Comparison of ENCODE assay signal across 17 cellular contexts in genomic region chrX:145881175-145881867, GRCh38.
A peak's percentile ranks its signal among the peaks of the same experiment; 100 is the strongest.
DNase-seq lines count a peak whose midpoint lies in the region; ATAC-seq, FAIRE-seq and TF ChIP-seq lines count a peak whose summit lies in the region.
"Had no signal": no experiment of that assay in that cellular context is flagged by ENCODE, and none has a peak within 500 bp of the region (broad histone marks: within the 10 kb centered on the region; RNA-seq: fewer than 3 reads in every experiment).

No MANE protein-coding gene starts in this region.

- H4K91ac ChIP-seq in H1 (replicated peaks; ENCODE audit: insufficient read length, low read length): no peak overlapping the region

- no peaks in the 10 kb centered on the region for H3K4me1 Mint-ChIP-seq in neural progenitor cell
- H3K4me1 Mint-ChIP-seq in stimulated activated naive CD8-positive, alpha-beta T cell treated with anti-CD3 and anti-CD28 coated beads, Interleukin-15, amount 100 ng/mL, for 72 hours: no peaks in the 10 kb centered on the region
- H3K4me1 Mint-ChIP-seq: B cell had no signal

- no peaks in the 10 kb centered on the region for H3K23me2 ChIP-seq in H1 (ENCODE audit: low read depth, low read length)

- WGBS in H1 (ENCODE audit: extremely low coverage in 1 of 2, insufficient coverage in 1 of 2, insufficient read length in 1 of 2, insufficient replicate concordance in 2 of 2, low coverage in 1 of 2, low lambda C conversion rate in 2 of 2, missing lambda C conversion rate in 1 of 2), 2 experiments: 28% methylated on average over 7 of the region's 12 CpGs; no CpG with 5 or more reads in 1 of the 2 experiments

- H3K27ac Mint-ChIP-seq in neural progenitor cell: no peak overlapping the region
- no peak overlapping the region for H3K27ac Mint-ChIP-seq in stimulated activated naive CD8-positive, alpha-beta T cell treated with anti-CD3 and anti-CD28 coated beads, Interleukin-15, amount 100 ng/mL, for 72 hours
- H3K27ac Mint-ChIP-seq: B cell; CD4-positive, alpha-beta T cell had no signal

- H3K36me3 Mint-ChIP-seq in neural progenitor cell: no peaks in the 10 kb centered on the region

- no peak overlapping the region for H3K14ac ChIP-seq in H1 (ENCODE audit: insufficient read length)

- CTCF ChIA-PET in H1 (lab: Charles Lee; ENCODE audit: partially characterized antibody): interaction anchor here (1.0 kb wide), 1 partner anchor 14 kb away, joined by 3 read pairs; no protein-coding TSS in a partner anchor
- CTCF ChIA-PET in OCI-LY7 (lab: Charles Lee; ENCODE audit: unreplicated experiment): no interaction called here

- intact Hi-C loops in OCI-LY7 (cut with micrococcal nuclease; ENCODE audit: unreplicated experiment): no loop called here

- H3K4me2 ChIP-seq in H1 (ENCODE audit: insufficient read depth in 1 of 2, low read depth in 2 of 2, low read length in 2 of 2) (peak overlapping the region; percentile 38 to 58; a peak in 3 of 4 replicates), neural progenitor cell (no peak overlapping the region), OCI-LY7 (ENCODE audit: low read length) (no peak overlapping the region)

- no peaks in the 10 kb centered on the region for H4K20me1 ChIP-seq in H1 (replicated peaks in 1 of 2; ENCODE audit: control insufficient read depth in 1 of 2, insufficient read depth in 2 of 2, low read length in 2 of 2)
- no peaks in the 10 kb centered on the region for H4K20me1 ChIP-seq in neural progenitor cell (ENCODE audit: low read depth)
- no peaks in the 10 kb centered on the region for H4K20me1 ChIP-seq in OCI-LY7 (ENCODE audit: insufficient read depth, low read length)

- TF ChIP-seq POLR2A in H1 (IDR thresholded peaks at IDR 0.05; ENCODE audit: control extremely low read depth in 1 of 2, low read depth in 2 of 2, low read length in 2 of 2): no peak

- H3K23ac ChIP-seq in H1 (ENCODE audit: insufficient read length): no peak overlapping the region

- H3K4me1 ChIP-seq in ES-I3 (ENCODE audit: insufficient read depth, low read length): peaks cover 2% of the 10 kb centered on the region
- no peaks in the 10 kb centered on the region for H3K4me1 ChIP-seq in H1 (replicated peaks in 1 of 4; ENCODE audit: control insufficient read depth in 3 of 4, insufficient read depth in 4 of 4, low read length in 3 of 4)
- H3K4me1 ChIP-seq in neural progenitor cell: no peaks in the 10 kb centered on the region
- H3K4me1 ChIP-seq in OCI-LY7 (ENCODE audit: insufficient read depth, low read length, poor library complexity, severe bottlenecking): no peaks in the 10 kb centered on the region

- peak; percentile 42 for FAIRE-seq in H1 (lab: Jason Lieb, UNC)
- FAIRE-seq: A204.1, GM12892, GM19239, H54 had no signal

- H4K5ac ChIP-seq in H1 (ENCODE audit: insufficient read length, low read depth, low read length): no peak overlapping the region

- no peak overlapping the region for H2BK20ac ChIP-seq in H1 (ENCODE audit: low read length)

- BruUV-seq in OCI-LY7 (replicated peaks; lab: Mats Ljungman, UMichigan): no TSS peak

- H3K36me3 ChIP-seq in ES-I3 (ENCODE audit: insufficient read depth, low read length) (no peaks in the 10 kb centered on the region), H1 (ENCODE audit: control insufficient read depth in 2 of 4, insufficient read depth in 4 of 4, low read length in 3 of 4) (no peaks in the 10 kb centered on the region), neural progenitor cell (no peaks in the 10 kb centered on the region), OCI-LY7 (ENCODE audit: insufficient read depth, low read length) (no peaks in the 10 kb centered on the region)

- no peak overlapping the region for H3K4ac ChIP-seq in H1 (replicated peaks; ENCODE audit: insufficient read length, low read depth, low read length)

- TF ChIP-seq CTCF in H1 (IDR thresholded peaks at IDR 0.05; ENCODE audit: control extremely low read depth in 1 of 3, insufficient read depth in 1 of 3, low read depth in 1 of 3, low read length in 3 of 3): no peak
- no peak for TF ChIP-seq CTCF in neural progenitor cell (IDR thresholded peaks at IDR 0.05)
- TF ChIP-seq CTCF in OCI-LY7 (conservative IDR thresholded peaks at IDR 0.05; ENCODE audit: low read length): no peak

- H2BK15ac ChIP-seq in H1 (ENCODE audit: low read length): no peak overlapping the region

- no peaks in the 10 kb centered on the region for H3K27me3 ChIP-seq in H1 (replicated peaks in 1 of 4; ENCODE audit: control insufficient read depth in 3 of 4, extremely low read depth in 1 of 4, insufficient read depth in 3 of 4, low read length in 3 of 4)
- H3K27me3 ChIP-seq in neural progenitor cell: no peaks in the 10 kb centered on the region

- H3K4me3 ChIP-seq in H1 (ENCODE audit: extremely low read depth in 1 of 4, insufficient read depth in 2 of 4, low read depth in 3 of 4, low read length in 4 of 4) (peak overlapping the region in 1 of 4 experiments; percentile 35; a peak in 2 of 8 replicates), neural progenitor cell (no peak overlapping the region), OCI-LY7 (ENCODE audit: low read depth, low read length, poor library complexity, severe bottlenecking) (no peak overlapping the region)

- H2BK5ac ChIP-seq in H1 (ENCODE audit: low read depth, low read length): no peak overlapping the region

- no peak overlapping the region for H3K56ac ChIP-seq in H1 (replicated peaks; ENCODE audit: insufficient read length, low read depth, low read length)

- TF ChIP-seq EP300 in H1 (IDR thresholded peaks at IDR 0.05; ENCODE audit: borderline replicate concordance in 1 of 2, low read depth in 2 of 2, low read length in 2 of 2): no peak

- H3F3A ChIP-seq in neural progenitor cell (ENCODE audit: low read depth): no peaks in the 10 kb centered on the region

- no peak overlapping the region for H4K8ac ChIP-seq in H1 (ENCODE audit: extremely low read depth, insufficient read depth, low read length)

- H3K79me1 ChIP-seq in H1 (ENCODE audit: low read depth, low read length): no peaks in the 10 kb centered on the region

- peak; percentile 23 for DNase-seq in HT1080 (ENCODE audit: low read depth)
- DNase-seq in H1 (ENCODE audit: low read depth in 1 of 2, low spot score in 2 of 2): no peak
- DNase-seq in neural progenitor cell (ENCODE audit: low spot score): no peak
- no peak for DNase-seq in OCI-LY7 (ENCODE audit: low spot score)
- DNase-seq in stimulated activated naive CD8-positive, alpha-beta T cell treated with anti-CD3 and anti-CD28 coated beads, Interleukin-15, amount 100 ng/mL, for 72 hours: no peak
- DNase-seq: C1 segment of cervical spinal cord; CD4-positive, alpha-beta T cell; DMS79; EL; GDM1 had no signal

- peaks cover 2% of the 10 kb centered on the region for H3K9me3 Mint-ChIP-seq in neural progenitor cell
- H3K9me3 Mint-ChIP-seq in stimulated activated naive CD8-positive, alpha-beta T cell treated with anti-CD3 and anti-CD28 coated beads, Interleukin-15, amount 100 ng/mL, for 72 hours: no peaks in the 10 kb centered on the region
- H3K9me3 Mint-ChIP-seq: CD4-positive, alpha-beta T cell had no signal

- H3K4me3 Mint-ChIP-seq in neural progenitor cell: no peak overlapping the region
- H3K4me3 Mint-ChIP-seq in stimulated activated naive CD8-positive, alpha-beta T cell treated with anti-CD3 and anti-CD28 coated beads, Interleukin-15, amount 100 ng/mL, for 72 hours: no peak overlapping the region
- H3K4me3 Mint-ChIP-seq: B cell; CD4-positive, alpha-beta T cell had no signal

- H3K18ac ChIP-seq in H1 (ENCODE audit: extremely low read depth, low read length): no peak overlapping the region

- H3K79me2 ChIP-seq in H1 (ENCODE audit: control insufficient read depth in 1 of 2, insufficient read depth in 2 of 2, low read length in 2 of 2) (no peaks in the 10 kb centered on the region), neural progenitor cell (ENCODE audit: low read depth) (no peaks in the 10 kb centered on the region), OCI-LY7 (ENCODE audit: insufficient read depth, low read depth, low read length) (no peaks in the 10 kb centered on the region)

- H2AFZ ChIP-seq in H1 (ENCODE audit: low read length) (no peak overlapping the region; the same call in 1 of the 2 replicates), neural progenitor cell (replicated peaks) (peak overlapping the region; percentile 1), OCI-LY7 (ENCODE audit: low read length) (no peak overlapping the region)

- no peak for ATAC-seq in stimulated activated naive CD8-positive, alpha-beta T cell treated with anti-CD3 and anti-CD28 coated beads, Interleukin-15, amount 100 ng/mL, for 72 hours
- no peak for ATAC-seq in GM18909 (IDR thresholded peaks at IDR 0.05; ENCODE audit: poor library complexity, unreplicated experiment)

- H3K9ac ChIP-seq in ES-I3 (ENCODE audit: low read depth, low read length) (peak overlapping the region; percentile 55; the same call in 1 of the 2 replicates), H1 (replicated peaks in 1 of 4; ENCODE audit: extremely low read depth in 1 of 4, low read depth in 3 of 4, low read length in 3 of 4) (no peak overlapping the region), neural progenitor cell (no peak overlapping the region)

- POLR2A ChIA-PET in H1 (lab: Charles Lee; ENCODE audit: partially characterized antibody): no interaction called here
- POLR2A ChIA-PET in OCI-LY7 (lab: Charles Lee): no interaction called here

- H2BK12ac ChIP-seq in H1 (ENCODE audit: low read depth, low read length): no peak overlapping the region

- H3K9me3 ChIP-seq in ES-I3 (ENCODE audit: control insufficient read depth, insufficient read depth, low read length) (no peaks in the 10 kb centered on the region), H1 (ENCODE audit: insufficient read depth in 2 of 2, low read depth in 1 of 2, low read length in 1 of 2) (no peaks in the 10 kb centered on the region), neural progenitor cell (ENCODE audit: low read depth) (no peaks in the 10 kb centered on the region), OCI-LY7 (ENCODE audit: low read length) (no peaks in the 10 kb centered on the region)

- no peak overlapping the region for H2AK5ac ChIP-seq in H1 (ENCODE audit: low read depth, low read length)

- H2BK120ac ChIP-seq in H1 (replicated peaks; ENCODE audit: low read depth, low read length): no peak overlapping the region

- TF ChIP-seq RAD21 in H1 (IDR thresholded peaks at IDR 0.05 in 1 of 2, conservative IDR thresholded peaks at IDR 0.05 in 1 of 2; ENCODE audit: low read depth in 2 of 2, low read length in 2 of 2): no peak

- no peaks in the 10 kb centered on the region for H3K9me2 ChIP-seq in OCI-LY7 (ENCODE audit: insufficient read depth, low read length)

- peaks cover 2% of the 10 kb centered on the region for H3K27me3 Mint-ChIP-seq in neural progenitor cell (ENCODE audit: insufficient read depth, low read depth)
- no peaks in the 10 kb centered on the region for H3K27me3 Mint-ChIP-seq in stimulated activated naive CD8-positive, alpha-beta T cell treated with anti-CD3 and anti-CD28 coated beads, Interleukin-15, amount 100 ng/mL, for 72 hours
- H3K27me3 Mint-ChIP-seq: B cell; CD4-positive, alpha-beta T cell had no signal

- H3K27ac ChIP-seq in H1 (ENCODE audit: low read depth, low read length) (no peak overlapping the region), neural progenitor cell (no peak overlapping the region), OCI-LY7 (ENCODE audit: low read depth, low read length, poor library complexity, severe bottlenecking) (no peak overlapping the region)

TF ChIP-seq in H1, 55 proteins besides CTCF, POLR2A, EP300 and RAD21 (continues in another document):
- TF ChIP-seq SIRT6 (IDR thresholded peaks at IDR 0.05; ENCODE audit: low read length): no peak
- no peak for TF ChIP-seq GABPA (IDR thresholded peaks at IDR 0.05; ENCODE audit: borderline replicate concordance, insufficient read depth, low read length)

Comparison
In these comparisons a context has a peak if more than half of its experiments do, and no peak if none do; other contexts are left out.
1. H3K4me2 ChIP-seq: peak in H1 (2 of 2); none in neural progenitor cell (single experiment) and OCI-LY7 (single experiment).